8 cellular contexts compared by ENCODE assay signal in genomic region chr11:84719935-84720577, GRCh38.
DNase-seq lines count a peak whose midpoint lies in the region; ATAC-seq and TF ChIP-seq lines count a peak whose summit lies in the region.

No MANE protein-coding gene starts in this region.

- peak overlapping the region; percentile 92 for H2AFZ ChIP-seq in smooth muscle cell (ENCODE audit: low read depth)

- no peaks in the 10 kb centered on the region for H3K9me3 Mint-ChIP-seq in activated T-helper 2 cell treated with anti-CD3 and anti-CD28 coated beads, Interferon-gamma antibody, Interleukin-2, Interleukin-4, amounts not matched to agents 10 μg/mL and 5 μg/mL and 100 μg/mL, durations not matched to agents 14 hours and 24 hours and 36 hours

- no peaks in the 10 kb centered on the region for H3K4me1 ChIP-seq in smooth muscle cell (ENCODE audit: low read depth)

- peak overlapping the region; percentile 97 for H3K4me2 ChIP-seq in smooth muscle cell

- peak; percentile 54 for DNase-seq in NCI-H1092 treated with DMSO at 0.1 percent for 48 hours (lab: John Stamatoyannopoulos, UW)
- no peak for DNase-seq in activated T-helper 2 cell treated with anti-CD3 and anti-CD28 coated beads, Interferon-gamma antibody, Interleukin-2, Interleukin-4, amounts not matched to agents 10 μg/mL and 5 μg/mL and 100 μg/mL, durations not matched to agents 14 hours and 24 hours and 36 hours (ENCODE audit: low spot score)
- DNase-seq in iPS-NIHi11 (ENCODE audit: low spot score), result peak; percentile 35
- no peak for DNase-seq in smooth muscle cell (lab: John Stamatoyannopoulos, UW; ENCODE audit: unreplicated experiment)
- DNase-seq in NCI-H128 (lab: John Stamatoyannopoulos, UW; ENCODE audit: unreplicated experiment), result no peak
- no peak for DNase-seq in AG08396 (ENCODE audit: low spot score)

- no peaks in the 10 kb centered on the region for H3K36me3 ChIP-seq in smooth muscle cell (ENCODE audit: low read depth)

- intact Hi-C loops in activated T-helper 2 cell treated with anti-CD3 and anti-CD28 coated beads, Interferon-gamma antibody, Interleukin-2, Interleukin-4, amounts not matched to agents 10 μg/mL and 5 μg/mL and 100 μg/mL, durations not matched to agents 14 hours and 24 hours and 36 hours (cut with micrococcal nuclease), result no loop called here

- H3K9ac ChIP-seq in smooth muscle cell (ENCODE audit: low read depth), result no peak overlapping the region

- peaks cover 21% of the 10 kb centered on the region for H3K27me3 Mint-ChIP-seq in activated T-helper 2 cell treated with anti-CD3 and anti-CD28 coated beads, Interferon-gamma antibody, Interleukin-2, Interleukin-4, amounts not matched to agents 10 μg/mL and 5 μg/mL and 100 μg/mL, durations not matched to agents 14 hours and 24 hours and 36 hours (ENCODE audit: low read depth)

- peaks cover 2% of the 10 kb centered on the region for H3K4me1 Mint-ChIP-seq in activated T-helper 2 cell treated with anti-CD3 and anti-CD28 coated beads, Interferon-gamma antibody, Interleukin-2, Interleukin-4, amounts not matched to agents 10 μg/mL and 5 μg/mL and 100 μg/mL, durations not matched to agents 14 hours and 24 hours and 36 hours (ENCODE audit: low read depth)

- H3K79me2 ChIP-seq in smooth muscle cell (ENCODE audit: low read depth), result no peaks in the 10 kb centered on the region

- H3K4me3 ChIP-seq in smooth muscle cell, result peak overlapping the region; percentile 70

- no peaks in the 10 kb centered on the region for H3F3A ChIP-seq in smooth muscle cell (ENCODE audit: low read depth)

- peaks cover 11% of the 10 kb centered on the region for H3K27me3 ChIP-seq in smooth muscle cell (ENCODE audit: low read depth)

- no peaks in the 10 kb centered on the region for H3K9me3 ChIP-seq in smooth muscle cell (replicated peaks; ENCODE audit: low read depth)

- TF ChIP-seq CTCF in smooth muscle cell (IDR thresholded peaks at IDR 0.05; ENCODE audit: borderline replicate concordance, insufficient read depth, poor library complexity, severe bottlenecking), result no peak

- no peaks in the 10 kb centered on the region for H4K20me1 ChIP-seq in smooth muscle cell (ENCODE audit: low read depth)

- no peak for ATAC-seq in HG03135 (IDR thresholded peaks at IDR 0.05; ENCODE audit: unreplicated experiment)
- ATAC-seq in HG03354 (IDR thresholded peaks at IDR 0.05; ENCODE audit: poor library complexity, severe bottlenecking, unreplicated experiment), result no peak

- no peaks in the 10 kb centered on the region for H3K36me3 Mint-ChIP-seq in activated T-helper 2 cell treated with anti-CD3 and anti-CD28 coated beads, Interferon-gamma antibody, Interleukin-2, Interleukin-4, amounts not matched to agents 10 μg/mL and 5 μg/mL and 100 μg/mL, durations not matched to agents 14 hours and 24 hours and 36 hours (ENCODE audit: low read depth)

- no peak overlapping the region for H3K27ac ChIP-seq in smooth muscle cell (ENCODE audit: low read depth)

- WGBS in smooth muscle cell (ENCODE audit: low lambda C conversion rate), result under 1% methylated on average over 26 of the region's 26 CpGs

- H3K4me3 Mint-ChIP-seq in activated T-helper 2 cell treated with anti-CD3 and anti-CD28 coated beads, Interferon-gamma antibody, Interleukin-2, Interleukin-4, amounts not matched to agents 10 μg/mL and 5 μg/mL and 100 μg/mL, durations not matched to agents 14 hours and 24 hours and 36 hours (ENCODE audit: low read depth), result peak overlapping the region; percentile 63

- no peak overlapping the region for H3K27ac Mint-ChIP-seq in activated T-helper 2 cell treated with anti-CD3 and anti-CD28 coated beads, Interferon-gamma antibody, Interleukin-2, Interleukin-4, amounts not matched to agents 10 μg/mL and 5 μg/mL and 100 μg/mL, durations not matched to agents 14 hours and 24 hours and 36 hours

Comparison
In these comparisons a context has a peak if more than half of its experiments do, and no peak if none do; other contexts are left out.
1. DNase-seq: peak in NCI-H1092 treated with DMSO at 0.1 percent for 48 hours (single experiment) and iPS-NIHi11 (single experiment); none in activated T-helper 2 cell treated with anti-CD3 and anti-CD28 coated beads, Interferon-gamma antibody, Interleukin-2, Interleukin-4, amounts not matched to agents 10 μg/mL and 5 μg/mL and 100 μg/mL, durations not matched to agents 14 hours and 24 hours and 36 hours (single experiment), smooth muscle cell (single experiment), NCI-H128 (single experiment) and AG08396 (single experiment).